In genomic region chr1:20124451-20125057, GRCh38 we compare ENCODE assay signal across 10 cellular contexts. TPM values are rescaled to one million over a fixed set of nuclear protein-coding genes. Genes with fewer than 3 reads are reported as not detected.
DNase-seq lines count a peak whose midpoint lies in the region; ATAC-seq and TF ChIP-seq lines count a peak whose summit lies in the region.
"Had no signal": no experiment of that assay in that cellular context is flagged by ENCODE, and none has a peak within 500 bp of the region (broad histone marks: within the 10 kb centered on the region; RNA-seq: fewer than 3 reads in every experiment).

No MANE protein-coding gene starts in this region.

- H3K9me3 ChIP-seq in AG04450 (ENCODE audit: control insufficient read depth, insufficient read depth, low read length) = no peaks in the 10 kb centered on the region

- H3K9me3 Mint-ChIP-seq in glutamatergic neuron (ENCODE audit: unreplicated experiment) = peaks cover 4% of the 10 kb centered on the region

- TF ChIP-seq CTCF in AG04450 (IDR thresholded peaks at IDR 0.05; ENCODE audit: low read depth, low read length) = no peak
- TF ChIP-seq CTCF in glutamatergic neuron (IDR thresholded peaks at IDR 0.05; ENCODE audit: partially characterized antibody, unreplicated experiment) = no peak

- H3K4me3 Mint-ChIP-seq in glutamatergic neuron (ENCODE audit: unreplicated experiment) = no peak overlapping the region
- H3K4me3 Mint-ChIP-seq: activated naive CD8-positive, alpha-beta T cell had no signal

- H3K4me3 ChIP-seq in AG04450 (ENCODE audit: low read depth, low read length) = no peak overlapping the region

- no peaks in the 10 kb centered on the region for H3K4me1 Mint-ChIP-seq in glutamatergic neuron (ENCODE audit: low read depth, unreplicated experiment)

- CTCF ChIA-PET in AG04450 (lab: Charles Lee) = interaction anchor here (1.1 kb wide), 1 partner anchor 71 kb away, joined by 3 read pairs; no protein-coding TSS in a partner anchor

- peak; percentile 13 for DNase-seq in AG04450 (ENCODE audit: low read depth, low spot score)
- DNase-seq in HT-29 (ENCODE audit: low spot score) = peak; percentile 94
- DNase-seq in amniotic epithelial cell (ENCODE audit: low read depth) = peak; percentile 82
- peak; percentile 77 for DNase-seq in kidney tubule cell (ENCODE audit: low spot score)
- no peak for DNase-seq in glutamatergic neuron
- no peak for DNase-seq in NCI-H1694 treated with DMSO at 0.1 percent for 48 hours (lab: John Stamatoyannopoulos, UW)
- no peak for DNase-seq in SHP77 (lab: John Stamatoyannopoulos, UW)
- DNase-seq: DND-41 had no signal

- H3K27ac ChIP-seq in AG04450 (ENCODE audit: low read depth, low read length) = no peak overlapping the region

- peaks cover 19% of the 10 kb centered on the region for H3K27me3 ChIP-seq in AG04450 (ENCODE audit: control insufficient read depth, insufficient read depth, low read length)

- H3K36me3 Mint-ChIP-seq in glutamatergic neuron (ENCODE audit: unreplicated experiment) = no peaks in the 10 kb centered on the region
- H3K36me3 Mint-ChIP-seq: activated naive CD8-positive, alpha-beta T cell had no signal

- no peak for ATAC-seq in GM18867 (IDR thresholded peaks at IDR 0.05; ENCODE audit: unreplicated experiment)

- H3K27ac Mint-ChIP-seq in glutamatergic neuron (ENCODE audit: unreplicated experiment) = no peak overlapping the region
- H3K27ac Mint-ChIP-seq: activated naive CD8-positive, alpha-beta T cell had no signal

- H3K27me3 Mint-ChIP-seq in glutamatergic neuron (ENCODE audit: unreplicated experiment) = peaks cover 1% of the 10 kb centered on the region

- POLR2A ChIA-PET in AG04450 (lab: Yijun Ruan, JAX) = interaction anchor here (0.6 kb wide), 2 partner anchors 55 kb away, joined by 3 to 5 read pairs; no protein-coding TSS in a partner anchor

RNA-seq across cellular contexts. Expression of gene PLA2G2D, which starts 5.2 kb away (rescaled TPM):
- not detected in 2 replicates for polyA plus RNA-seq in AG04450 (2011; rRNA removed)
- polyA minus RNA-seq in AG04450 (2011; rRNA and poly(A)+ RNA removed) = not detected in 2 replicates
- not detected in 2 replicates for total RNA-seq in HT-29 (2014; rRNA removed; shearing (Covaris generic))
- total RNA-seq in glutamatergic neuron (ENCODE audit: unreplicated experiment) = not detected

RNA-seq across cellular contexts. Expression of gene PLA2G2F, which starts 14.6 kb away (rescaled TPM):
- polyA plus RNA-seq in AG04450 (2011; rRNA removed) = not detected in 2 replicates
- polyA minus RNA-seq in AG04450 (2011; rRNA and poly(A)+ RNA removed) = not detected in 2 replicates
- 0.41 and 1.7 TPM in 2 replicates for total RNA-seq in HT-29 (2014; rRNA removed; shearing (Covaris generic))
- total RNA-seq in glutamatergic neuron (ENCODE audit: unreplicated experiment) = not detected

RNA-seq across cellular contexts. Expression of gene PLA2G5, which starts 54.6 kb away (rescaled TPM):
- polyA plus RNA-seq in AG04450 (2011; rRNA removed) = not detected in 2 replicates
- not detected in 2 replicates for polyA minus RNA-seq in AG04450 (2011; rRNA and poly(A)+ RNA removed)
- not detected in 2 replicates for total RNA-seq in HT-29 (2014; rRNA removed; shearing (Covaris generic))
- not detected for total RNA-seq in glutamatergic neuron (ENCODE audit: unreplicated experiment)

Comparison
In these comparisons a context has a peak if more than half of its experiments do, and no peak if none do; other contexts are left out.
1. DNase-seq: peak in AG04450 (single experiment), HT-29 (single experiment), amniotic epithelial cell (single experiment) and kidney tubule cell (single experiment); none in glutamatergic neuron (single experiment), NCI-H1694 treated with DMSO at 0.1 percent for 48 hours (single experiment) and SHP77 (0 of 2).